ENCODE assay signal across 1 cellular context in the genomic region with DNA sequence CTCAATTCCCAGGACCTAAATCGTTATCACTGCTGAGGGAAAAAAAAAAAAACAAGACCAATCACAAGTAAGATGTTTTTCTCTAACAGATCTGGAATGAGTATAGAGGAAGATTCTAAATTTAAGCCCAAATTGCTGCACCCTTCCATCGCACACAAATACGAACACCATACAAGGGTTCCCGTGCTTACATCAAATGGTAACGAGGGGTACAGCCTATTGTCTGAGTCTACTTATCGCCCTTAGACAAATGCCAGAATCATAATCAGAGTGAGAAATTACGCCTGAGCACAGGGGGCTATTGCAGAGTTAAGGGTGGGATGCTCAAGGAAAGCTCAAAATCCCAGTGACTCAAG.
TF ChIP-seq lines count a peak whose summit lies in the region.

No MANE protein-coding gene starts in this region.

TF ChIP-seq in liver, 16 proteins besides CTCF, POLR2A, EP300 and RAD21 (continued from another document):
- TF ChIP-seq, protein P1, sequence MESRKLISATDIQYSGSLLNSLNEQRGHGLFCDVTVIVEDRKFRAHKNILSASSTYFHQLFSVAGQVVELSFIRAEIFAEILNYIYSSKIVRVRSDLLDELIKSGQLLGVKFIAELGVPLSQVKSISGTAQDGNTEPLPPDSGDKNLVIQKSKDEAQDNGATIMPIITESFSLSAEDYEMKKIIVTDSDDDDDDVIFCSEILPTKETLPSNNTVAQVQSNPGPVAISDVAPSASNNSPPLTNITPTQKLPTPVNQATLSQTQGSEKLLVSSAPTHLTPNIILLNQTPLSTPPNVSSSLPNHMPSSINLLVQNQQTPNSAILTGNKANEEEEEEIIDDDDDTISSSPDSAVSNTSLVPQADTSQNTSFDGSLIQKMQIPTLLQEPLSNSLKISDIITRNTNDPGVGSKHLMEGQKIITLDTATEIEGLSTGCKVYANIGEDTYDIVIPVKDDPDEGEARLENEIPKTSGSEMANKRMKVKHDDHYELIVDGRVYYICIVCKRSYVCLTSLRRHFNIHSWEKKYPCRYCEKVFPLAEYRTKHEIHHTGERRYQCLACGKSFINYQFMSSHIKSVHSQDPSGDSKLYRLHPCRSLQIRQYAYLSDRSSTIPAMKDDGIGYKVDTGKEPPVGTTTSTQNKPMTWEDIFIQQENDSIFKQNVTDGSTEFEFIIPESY (IDR thresholded peaks at IDR 0.05) = no peak
- TF ChIP-seq FOXA2 (IDR thresholded peaks at IDR 0.05) = no peak
- TF ChIP-seq, protein P2, sequence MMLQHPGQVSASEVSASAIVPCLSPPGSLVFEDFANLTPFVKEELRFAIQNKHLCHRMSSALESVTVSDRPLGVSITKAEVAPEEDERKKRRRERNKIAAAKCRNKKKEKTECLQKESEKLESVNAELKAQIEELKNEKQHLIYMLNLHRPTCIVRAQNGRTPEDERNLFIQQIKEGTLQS (IDR thresholded peaks at IDR 0.05) = no peak
- TF ChIP-seq JUND (IDR thresholded peaks at IDR 0.05) = no peak
